In the genomic region with DNA sequence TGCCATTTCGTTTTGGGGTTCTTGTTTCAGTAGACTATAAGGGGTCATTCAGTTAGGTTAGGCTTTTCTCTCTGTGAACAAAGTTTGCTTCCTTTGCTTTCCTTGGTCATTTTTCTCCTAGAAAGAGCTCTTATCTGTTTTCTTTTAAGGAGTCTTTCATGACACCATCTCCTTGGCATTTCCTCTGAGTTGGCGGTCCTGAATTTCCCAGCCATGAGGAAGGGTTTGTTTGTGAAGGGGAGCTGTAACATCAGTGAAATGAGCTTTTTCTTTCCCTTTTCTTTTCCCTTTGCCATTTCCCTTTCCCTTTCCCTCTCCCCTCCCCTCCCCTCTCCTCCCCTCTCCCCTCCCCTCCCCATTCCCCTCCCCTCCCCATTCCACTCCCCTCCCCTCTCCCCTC, we compare ENCODE assay signal across 9 cellular contexts.
DNase-seq lines count a peak whose midpoint lies in the region; TF ChIP-seq lines count a peak whose summit lies in the region.
"Had no signal": no experiment of that assay in that cellular context is flagged by ENCODE, and none has a peak within 500 bp of the region (broad histone marks: within the 10 kb centered on the region; RNA-seq: fewer than 3 reads in every experiment).

No MANE protein-coding gene starts in this region.

- H3K36me3 ChIP-seq in MG63 (peaks cover 2% of the 10 kb centered on the region; the same call in 1 of the 2 replicates), mesodermal cell (ENCODE audit: control insufficient read depth, insufficient read depth, low read length) (peaks cover 31% of the 10 kb centered on the region)

- peak; percentile 80 for DNase-seq in AG09309 (ENCODE audit: low read depth)
- DNase-seq in MG63 = peak; percentile 74
- DNase-seq in dermis blood vessel endothelial cell = peak; percentile 95
- DNase-seq in T-helper 1 cell = no peak
- DNase-seq in activated CD4-positive, alpha-beta T cell treated with anti-CD3 and anti-CD28 coated beads, Interleukin-2, amount 50 U/mL, for 1 hour = no peak
- DNase-seq in NCI-H446 treated with DMSO at 0.1 percent for 48 hours (lab: John Stamatoyannopoulos, UW) = no peak
- DNase-seq in stimulated activated CD4-positive, alpha-beta T cell treated with anti-CD3 and anti-CD28 coated beads, Interleukin-4, amount 100 ng/mL, for 1 hour = no peak
- DNase-seq: activated T-cell treated with anti-CD3 and anti-CD28 coated beads for 4 hours had no signal

- TF ChIP-seq CTCF in AG09309 (IDR thresholded peaks at IDR 0.05; ENCODE audit: control insufficient read depth, insufficient read depth, low read depth, low read length, missing control alignments) = no peak

- peak overlapping the region; percentile 91 for H3K27ac ChIP-seq in mesodermal cell (ENCODE audit: low read depth, low read length, severe bottlenecking)

- WGBS in mesodermal cell (ENCODE audit: insufficient coverage in 2 of 2), 2 experiments = 60% methylated on average over 1 of the region's 2 CpGs; no CpG with 5 or more reads in 1 of the 2 experiments

- H3K9me3 ChIP-seq in MG63 (no peaks in the 10 kb centered on the region), mesodermal cell (ENCODE audit: control insufficient read depth, low read length) (peaks cover 5% of the 10 kb centered on the region)

- H3K4me1 ChIP-seq in mesodermal cell (ENCODE audit: control insufficient read depth, insufficient read depth, low read length, poor library complexity, severe bottlenecking) = peaks cover 47% of the 10 kb centered on the region

- H3K27me3 ChIP-seq in MG63 = no peaks in the 10 kb centered on the region

- H3K4me3 ChIP-seq in AG09309 (ENCODE audit: control insufficient read depth, low read depth, low read length) (no peak overlapping the region), MG63 (no peak overlapping the region), mesodermal cell (ENCODE audit: extremely low read depth, insufficient read depth, low read length, poor library complexity, severe bottlenecking) (no peak overlapping the region)

Comparison
In these comparisons a context has a peak if more than half of its experiments do, and no peak if none do; other contexts are left out.
1. DNase-seq: peak in AG09309 (single experiment), MG63 (single experiment) and dermis blood vessel endothelial cell (single experiment); none in T-helper 1 cell (0 of 5), activated CD4-positive, alpha-beta T cell treated with anti-CD3 and anti-CD28 coated beads, Interleukin-2, amount 50 U/mL, for 1 hour (single experiment), NCI-H446 treated with DMSO at 0.1 percent for 48 hours (single experiment) and stimulated activated CD4-positive, alpha-beta T cell treated with anti-CD3 and anti-CD28 coated beads, Interleukin-4, amount 100 ng/mL, for 1 hour (single experiment).